18 cellular contexts compared by ENCODE assay signal in genomic region chr1:14404847-14405246, GRCh38.
"Had no signal": no experiment of that assay in that cellular context is flagged by ENCODE, and none has a peak within 500 bp of the region (broad histone marks: within the 10 kb centered on the region; RNA-seq: fewer than 3 reads in every experiment).

No MANE protein-coding gene starts in this region.

- H3K9me3 ChIP-seq: left lung had no signal

- ATAC-seq: activated naive CD8-positive, alpha-beta T cell treated with anti-CD3 and anti-CD28 coated beads, Interleukin-2, amount 50 U/mL, for 24 hours; activated T-helper 17 cell treated with anti-CD3 and anti-CD28 coated beads, Interleukin-2, amount 50 U/mL, for 72 hours; effector memory CD8-positive, alpha-beta T cell; left lung; naive thymus-derived CD4-positive, alpha-beta T cell; stimulated activated effector memory CD8-positive, alpha-beta T cell treated with anti-CD3 and anti-CD28 coated beads, Interleukin-12 subunit alpha, Interleukin-12 subunit beta, amount 100 ng/mL, for 72 hours had no signal

- H3K27me3 ChIP-seq: left lung had no signal

- H3K4me3 ChIP-seq: left lung had no signal

- FAIRE-seq: kidney had no signal

- DNase-seq: activated CD4-positive, alpha-beta T cell treated with anti-CD3 and anti-CD28 coated beads for 1 hour; activated CD4-positive, alpha-beta T cell treated with anti-CD3 and anti-CD28 coated beads, Interleukin-2, amount 50 U/mL, for 4 hours; activated naive CD4-positive, alpha-beta T cell treated with Interleukin-2 at 50 U/mL for 16 hours; activated naive CD8-positive, alpha-beta T cell treated with anti-CD3 and anti-CD28 coated beads, Interleukin-2, amount 50 U/mL, for 24 hours; activated T-cell treated with anti-CD3 and anti-CD28 coated beads for 4 hours; aorta; effector memory CD8-positive, alpha-beta T cell; foreskin melanocyte; kidney; left lung; mammary epithelial cell; naive thymus-derived CD4-positive, alpha-beta T cell; nucleus accumbens; posterior cingulate gyrus; retina; T-helper 9 cell had no signal

- H3K4me1 ChIP-seq: left lung had no signal

- H3K36me3 ChIP-seq: left lung had no signal
